ENCODE assay signal across 22 cellular contexts in the genomic region with DNA sequence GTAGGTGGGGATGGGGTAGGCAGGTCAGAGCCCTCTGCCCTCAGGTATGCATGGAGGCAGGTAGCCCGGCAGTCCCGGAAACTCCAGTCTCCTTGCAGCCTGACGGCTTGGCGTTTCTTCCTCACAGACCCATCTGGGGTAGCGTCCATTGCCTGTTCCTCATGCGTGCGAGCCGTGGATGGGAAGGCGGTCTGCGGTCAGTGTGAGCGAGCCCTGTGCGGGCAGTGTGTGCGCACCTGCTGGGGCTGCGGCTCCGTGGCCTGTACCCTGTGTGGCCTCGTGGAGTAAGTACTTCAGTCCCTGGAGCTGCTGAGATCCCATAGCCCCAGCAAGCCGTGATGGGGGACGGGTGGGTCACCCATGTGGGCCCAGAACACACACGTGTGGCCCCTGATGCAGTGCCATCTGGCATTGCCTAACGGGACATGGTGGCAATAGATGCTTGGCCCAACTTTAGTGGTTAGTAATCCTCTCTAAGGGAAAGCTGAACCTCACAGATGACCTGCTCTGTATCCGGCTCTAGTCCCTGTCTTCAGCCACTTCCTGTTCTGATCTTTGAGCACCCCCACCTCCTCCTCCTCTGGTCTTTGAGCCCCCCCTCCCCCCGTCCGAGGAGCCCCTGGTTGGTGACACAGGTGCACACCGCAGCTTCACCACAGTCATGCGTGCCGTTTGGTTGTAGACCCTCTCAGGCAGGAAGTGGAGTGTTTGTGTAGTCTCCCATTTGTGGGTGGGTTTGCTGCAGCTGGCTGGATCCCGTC. TPM values are rescaled to one million over a fixed set of nuclear protein-coding genes. Genes with fewer than 3 reads are reported as not detected.
DNase-seq lines count a peak whose midpoint lies in the region; ATAC-seq lines count a peak whose summit lies in the region.
"Had no signal": no experiment of that assay in that cellular context is flagged by ENCODE, and none has a peak within 500 bp of the region (broad histone marks: within the 10 kb centered on the region; RNA-seq: fewer than 3 reads in every experiment).

No MANE protein-coding gene starts in this region.

- H3K9me3 Mint-ChIP-seq in activated CD8-positive, alpha-beta memory T cell treated with anti-CD3 and anti-CD28 coated beads, Interleukin-2, amount 10 ng/mL, durations not matched to agents 7 days and 5 days (ENCODE audit: low read depth): no peaks in the 10 kb centered on the region
- no peaks in the 10 kb centered on the region for H3K9me3 Mint-ChIP-seq in IgD-negative memory B cell
- no peaks in the 10 kb centered on the region for H3K9me3 Mint-ChIP-seq in activated naive CD8-positive, alpha-beta T cell treated with anti-CD3 and anti-CD28 coated beads, Interleukin-2, amount 10 ng/mL, durations not matched to agents 7 days and 5 days
- no peaks in the 10 kb centered on the region for H3K9me3 Mint-ChIP-seq in stimulated activated memory B cell treated with anti-CD40 and anti-IgM and Interleukin-4, amounts not matched to agents 10 μg/mL and 1 μg/mL and 100 μg/mL, for 72 hours
- H3K9me3 Mint-ChIP-seq: T-cell had no signal

- H4K5ac ChIP-seq in mesendoderm (ENCODE audit: low read length): no peak overlapping the region

- H2AK5ac ChIP-seq in mesendoderm (ENCODE audit: low read length): no peak overlapping the region

- WGBS in mesendoderm (ENCODE audit: extremely low coverage, insufficient coverage, low lambda C conversion rate): no CpG with 5 or more reads among the region's 27 CpGs

- H2BK15ac ChIP-seq in mesendoderm (replicated peaks; ENCODE audit: low read depth): no peak overlapping the region

- H3K9ac ChIP-seq in mesendoderm (ENCODE audit: low read length): no peak overlapping the region
- H3K9ac ChIP-seq: GM23248 had no signal

- peaks cover 31% of the 10 kb centered on the region for H3K79me1 ChIP-seq in mesendoderm (ENCODE audit: low read length)

- CTCF ChIA-PET in activated CD8-positive, alpha-beta memory T cell treated with anti-CD3 and anti-CD28 coated beads, Interleukin-2, amount 10 ng/mL, durations not matched to agents 7 days and 5 days (lab: Charles Lee): interaction anchor here (0.6 to 8.9 kb wide), 3 partner anchors 11 to 69 kb away, joined by 3 to 76 read pairs (median 6); a partner anchor contains a TSS

- H3K36me3 ChIP-seq in mesendoderm (ENCODE audit: control insufficient read depth, insufficient read depth, low read length): peaks cover 8% of the 10 kb centered on the region

- peaks cover 32% of the 10 kb centered on the region for H3K79me2 ChIP-seq in mesendoderm (ENCODE audit: control insufficient read depth, insufficient read depth, low read length)

- H3K27me3 ChIP-seq in mesendoderm (ENCODE audit: insufficient read depth, low read length, poor library complexity): no peaks in the 10 kb centered on the region

- H2BK120ac ChIP-seq in mesendoderm (ENCODE audit: low read depth, low read length): no peak overlapping the region

- H3K36me3 Mint-ChIP-seq in activated CD8-positive, alpha-beta memory T cell treated with anti-CD3 and anti-CD28 coated beads, Interleukin-2, amount 10 ng/mL, durations not matched to agents 7 days and 5 days: peaks cover 20% of the 10 kb centered on the region
- H3K36me3 Mint-ChIP-seq in IgD-negative memory B cell: peaks cover 2% of the 10 kb centered on the region
- H3K36me3 Mint-ChIP-seq in activated naive CD8-positive, alpha-beta T cell treated with anti-CD3 and anti-CD28 coated beads, Interleukin-2, amount 10 ng/mL, durations not matched to agents 7 days and 5 days: peaks cover 19% of the 10 kb centered on the region
- H3K36me3 Mint-ChIP-seq in stimulated activated memory B cell treated with anti-CD40 and anti-IgM and Interleukin-4, amounts not matched to agents 10 μg/mL and 1 μg/mL and 100 μg/mL, for 72 hours: peaks cover 49% of the 10 kb centered on the region

- no peak overlapping the region for H2BK5ac ChIP-seq in mesendoderm (ENCODE audit: low read length)

- no peak overlapping the region for H3K4me3 ChIP-seq in mesendoderm (ENCODE audit: low read length)
- H3K4me3 ChIP-seq: GM23248, K562 had no signal

- H3K27ac Mint-ChIP-seq in activated CD8-positive, alpha-beta memory T cell treated with anti-CD3 and anti-CD28 coated beads, Interleukin-2, amount 10 ng/mL, durations not matched to agents 7 days and 5 days: peak overlapping the region; percentile 77
- H3K27ac Mint-ChIP-seq in IgD-negative memory B cell: peak overlapping the region in 2 of 3 donors; percentile 46 to 73
- peak overlapping the region; percentile 92 for H3K27ac Mint-ChIP-seq in activated naive CD8-positive, alpha-beta T cell treated with anti-CD3 and anti-CD28 coated beads, Interleukin-2, amount 10 ng/mL, durations not matched to agents 7 days and 5 days
- H3K27ac Mint-ChIP-seq in stimulated activated memory B cell treated with anti-CD40 and anti-IgM and Interleukin-4, amounts not matched to agents 10 μg/mL and 1 μg/mL and 100 μg/mL, for 72 hours: peak overlapping the region; percentile 42

- no peak for ATAC-seq in activated CD8-positive, alpha-beta memory T cell treated with anti-CD3 and anti-CD28 coated beads, Interleukin-2, amount 10 ng/mL, durations not matched to agents 7 days and 5 days
- ATAC-seq in activated naive CD8-positive, alpha-beta T cell treated with anti-CD3 and anti-CD28 coated beads, Interleukin-2, amount 10 ng/mL, durations not matched to agents 7 days and 5 days (ENCODE audit: low read depth): no peak
- ATAC-seq in stimulated activated memory B cell treated with anti-CD40 and anti-IgM and Interleukin-4, amounts not matched to agents 10 μg/mL and 1 μg/mL and 100 μg/mL, for 72 hours: no peak
- ATAC-seq: K562, left lobe of liver, T-cell had no signal

- POLR2A ChIA-PET in activated naive CD8-positive, alpha-beta T cell treated with anti-CD3 and anti-CD28 coated beads, Interleukin-2, amount 10 ng/mL, durations not matched to agents 7 days and 5 days (lab: Charles Lee): interaction anchor here (0.6 to 1.4 kb wide), 2 partner anchors 44 to 47 kb away, joined by 3 to 7 read pairs; a partner anchor contains a TSS

- H3K4me1 ChIP-seq in mesendoderm (ENCODE audit: control insufficient read depth, low read depth, low read length): peaks cover 4% of the 10 kb centered on the region

- DNase-seq in activated CD8-positive, alpha-beta memory T cell treated with anti-CD3 and anti-CD28 coated beads, Interleukin-2, amount 10 ng/mL, durations not matched to agents 7 days and 5 days: peak; percentile 70
- no peak for DNase-seq in activated CD8-positive, alpha-beta memory T cell treated with anti-CD3 and anti-CD28 coated beads, Interleukin-2, amount 50 U/mL, for 4 hours
- peak; percentile 64 for DNase-seq in activated naive CD8-positive, alpha-beta T cell treated with anti-CD3 and anti-CD28 coated beads, Interleukin-2, amount 10 ng/mL, durations not matched to agents 7 days and 5 days
- DNase-seq in SIG-M5 treated with dmso at 0.1 percent for 504 hours (lab: John Stamatoyannopoulos, UW; ENCODE audit: unreplicated experiment) (no peak), medulla oblongata (ENCODE audit: extremely low spot score) (no peak), mesendoderm (no peak)
- DNase-seq: C1 segment of cervical spinal cord; cortex of kidney; glutamatergic neuron; GM23248; MV-4-11; NCI-H187 treated with DMSO at 0.1 percent for 48 hours; NCI-H2227 treated with DMSO at 0.1 percent for 48 hours; NCI-H82; SHP77; stimulated activated CD4-positive, alpha-beta T cell treated with anti-CD3 and anti-CD28 coated beads, Interleukin-4, amount 100 ng/mL, for 24 hours; WERI-Rb-1 had no signal

- no peak overlapping the region for H3K4me3 Mint-ChIP-seq in activated CD8-positive, alpha-beta memory T cell treated with anti-CD3 and anti-CD28 coated beads, Interleukin-2, amount 10 ng/mL, durations not matched to agents 7 days and 5 days
- H3K4me3 Mint-ChIP-seq in IgD-negative memory B cell: peak overlapping the region in 2 of 4 donors; percentile 41 to 78
- H3K4me3 Mint-ChIP-seq in activated naive CD8-positive, alpha-beta T cell treated with anti-CD3 and anti-CD28 coated beads, Interleukin-2, amount 10 ng/mL, durations not matched to agents 7 days and 5 days: peak overlapping the region; percentile 62
- H3K4me3 Mint-ChIP-seq in stimulated activated memory B cell treated with anti-CD40 and anti-IgM and Interleukin-4, amounts not matched to agents 10 μg/mL and 1 μg/mL and 100 μg/mL, for 72 hours: no peak overlapping the region

- H3K4ac ChIP-seq in mesendoderm (ENCODE audit: low read depth, low read length): no peak overlapping the region

- no peak overlapping the region for H3K4me2 ChIP-seq in mesendoderm (ENCODE audit: low read length)

- no peak overlapping the region for H3K18ac ChIP-seq in mesendoderm (ENCODE audit: low read length)

- no peak overlapping the region for H3K56ac ChIP-seq in mesendoderm (ENCODE audit: low read length)

- H3K23ac ChIP-seq in mesendoderm (ENCODE audit: low read length): no peak overlapping the region

- no peak overlapping the region for H3K27ac ChIP-seq in mesendoderm (ENCODE audit: low read depth, low read length)
- H3K27ac ChIP-seq: GM23248, WERI-Rb-1 had no signal

- peaks cover 42% of the 10 kb centered on the region for H3K4me1 Mint-ChIP-seq in activated CD8-positive, alpha-beta memory T cell treated with anti-CD3 and anti-CD28 coated beads, Interleukin-2, amount 10 ng/mL, durations not matched to agents 7 days and 5 days
- H3K4me1 Mint-ChIP-seq in IgD-negative memory B cell: peaks cover 6 to 24% (median 18%) of the 10 kb centered on the region in 3 donors
- H3K4me1 Mint-ChIP-seq in activated naive CD8-positive, alpha-beta T cell treated with anti-CD3 and anti-CD28 coated beads, Interleukin-2, amount 10 ng/mL, durations not matched to agents 7 days and 5 days: peaks cover 40% of the 10 kb centered on the region
- H3K4me1 Mint-ChIP-seq in stimulated activated memory B cell treated with anti-CD40 and anti-IgM and Interleukin-4, amounts not matched to agents 10 μg/mL and 1 μg/mL and 100 μg/mL, for 72 hours: peaks cover 46% of the 10 kb centered on the region

- H3K27me3 Mint-ChIP-seq in activated CD8-positive, alpha-beta memory T cell treated with anti-CD3 and anti-CD28 coated beads, Interleukin-2, amount 10 ng/mL, durations not matched to agents 7 days and 5 days: no peaks in the 10 kb centered on the region
- no peaks in the 10 kb centered on the region for H3K27me3 Mint-ChIP-seq in IgD-negative memory B cell
- H3K27me3 Mint-ChIP-seq in activated naive CD8-positive, alpha-beta T cell treated with anti-CD3 and anti-CD28 coated beads, Interleukin-2, amount 10 ng/mL, durations not matched to agents 7 days and 5 days: no peaks in the 10 kb centered on the region
- no peaks in the 10 kb centered on the region for H3K27me3 Mint-ChIP-seq in stimulated activated memory B cell treated with anti-CD40 and anti-IgM and Interleukin-4, amounts not matched to agents 10 μg/mL and 1 μg/mL and 100 μg/mL, for 72 hours
- H3K27me3 Mint-ChIP-seq: T-cell had no signal

- H4K8ac ChIP-seq in mesendoderm (ENCODE audit: low read depth, low read length): no peak overlapping the region

RNA-seq across cellular contexts. Expression of a gene that starts 3.7 kb away (rescaled TPM):
- 100 to 1,000 TPM; 127 to 140 TPM for total RNA-seq in activated CD8-positive, alpha-beta memory T cell treated with anti-CD3 and anti-CD28 coated beads, Interleukin-2, amount 10 ng/mL, durations not matched to agents 7 days and 5 days
- polyA plus RNA-seq in IgD-negative memory B cell: 195 TPM
- 100 to 1,000 TPM; 110 to 126 TPM for total RNA-seq in activated naive CD8-positive, alpha-beta T cell treated with anti-CD3 and anti-CD28 coated beads, Interleukin-2, amount 10 ng/mL, durations not matched to agents 7 days and 5 days
- 151 TPM for polyA plus RNA-seq in mesendoderm (2013, experiment 1 of 2)
- 147 TPM for polyA plus RNA-seq in mesendoderm (2013, experiment 2 of 2)

RNA-seq across cellular contexts. Expression of a gene that starts 32.6 kb away (rescaled TPM):
- total RNA-seq in activated CD8-positive, alpha-beta memory T cell treated with anti-CD3 and anti-CD28 coated beads, Interleukin-2, amount 10 ng/mL, durations not matched to agents 7 days and 5 days: 1 to 10 TPM; 2.5 to 3.5 TPM
- polyA plus RNA-seq in IgD-negative memory B cell: not detected
- total RNA-seq in activated naive CD8-positive, alpha-beta T cell treated with anti-CD3 and anti-CD28 coated beads, Interleukin-2, amount 10 ng/mL, durations not matched to agents 7 days and 5 days: 1 to 10 TPM; 2.4 to 2.8 TPM
- 2.0 TPM for polyA plus RNA-seq in mesendoderm (2013, experiment 1 of 2)
- polyA plus RNA-seq in mesendoderm (2013, experiment 2 of 2): 2.1 TPM

RNA-seq across cellular contexts. Expression of a gene that starts 38.9 kb away (rescaled TPM):
- 100 to 1,000 TPM; 178 to 202 TPM for total RNA-seq in activated CD8-positive, alpha-beta memory T cell treated with anti-CD3 and anti-CD28 coated beads, Interleukin-2, amount 10 ng/mL, durations not matched to agents 7 days and 5 days
- 8.2 TPM for polyA plus RNA-seq in IgD-negative memory B cell
- total RNA-seq in activated naive CD8-positive, alpha-beta T cell treated with anti-CD3 and anti-CD28 coated beads, Interleukin-2, amount 10 ng/mL, durations not matched to agents 7 days and 5 days: 100 to 1,000 TPM; 178 to 181 TPM
- polyA plus RNA-seq in mesendoderm (2013, experiment 1 of 2): 32.4 TPM
- 32.3 TPM for polyA plus RNA-seq in mesendoderm (2013, experiment 2 of 2)

RNA-seq across cellular contexts. Expression of a gene that starts 44.2 kb away (rescaled TPM):
- 1 to 10 TPM; 4.9 to 5.5 TPM for total RNA-seq in activated CD8-positive, alpha-beta memory T cell treated with anti-CD3 and anti-CD28 coated beads, Interleukin-2, amount 10 ng/mL, durations not matched to agents 7 days and 5 days
- 1.0 TPM for polyA plus RNA-seq in IgD-negative memory B cell
- total RNA-seq in activated naive CD8-positive, alpha-beta T cell treated with anti-CD3 and anti-CD28 coated beads, Interleukin-2, amount 10 ng/mL, durations not matched to agents 7 days and 5 days: 1 to 10 TPM; 6.7 to 6.9 TPM
- polyA plus RNA-seq in mesendoderm (2013, experiment 1 of 2): 0.67 TPM
- 0.73 TPM for polyA plus RNA-seq in mesendoderm (2013, experiment 2 of 2)

Comparison
In these comparisons a context has a peak if more than half of its experiments do, and no peak if none do; other contexts are left out.
1. DNase-seq: peak in activated CD8-positive, alpha-beta memory T cell treated with anti-CD3 and anti-CD28 coated beads, Interleukin-2, amount 10 ng/mL, durations not matched to agents 7 days and 5 days (single experiment) and activated naive CD8-positive, alpha-beta T cell treated with anti-CD3 and anti-CD28 coated beads, Interleukin-2, amount 10 ng/mL, durations not matched to agents 7 days and 5 days (single experiment); none in activated CD8-positive, alpha-beta memory T cell treated with anti-CD3 and anti-CD28 coated beads, Interleukin-2, amount 50 U/mL, for 4 hours (single experiment), SIG-M5 treated with dmso at 0.1 percent for 504 hours (single experiment), medulla oblongata (single experiment) and mesendoderm (single experiment).
2. H3K27ac Mint-ChIP-seq: peak in every context shown above with its lines; median percentile 92 in activated naive CD8-positive, alpha-beta T cell treated with anti-CD3 and anti-CD28 coated beads, Interleukin-2, amount 10 ng/mL, durations not matched to agents 7 days and 5 days; 77 in activated CD8-positive, alpha-beta memory T cell treated with anti-CD3 and anti-CD28 coated beads, Interleukin-2, amount 10 ng/mL, durations not matched to agents 7 days and 5 days; 60 in IgD-negative memory B cell; 42 in stimulated activated memory B cell treated with anti-CD40 and anti-IgM and Interleukin-4, amounts not matched to agents 10 μg/mL and 1 μg/mL and 100 μg/mL, for 72 hours.